1 cellular context compared by ENCODE assay signal in genomic region chr17:69880591-69881112, GRCh38.
TF ChIP-seq lines count a peak whose summit lies in the region.

No MANE protein-coding gene starts in this region.

TF ChIP-seq in K562, 482 proteins besides CTCF, POLR2A, EP300 and RAD21 (continued from another document and continues in another):
- TF ChIP-seq ZNF232 (CRISPR knock-in tag; IDR thresholded peaks at IDR 0.05): no peak
- no peak for TF ChIP-seq MCM7 (IDR thresholded peaks at IDR 0.05)
- no peak for TF ChIP-seq SNIP1 (IDR thresholded peaks at IDR 0.05; ENCODE audit: low read depth)
- TF ChIP-seq PCBP1 (IDR thresholded peaks at IDR 0.05; ENCODE audit: low read depth, low read length, poor library complexity, severe bottlenecking): no peak
- no peak for TF ChIP-seq DLX4 (CRISPR knock-in tag; IDR thresholded peaks at IDR 0.05)
- peak; percentile 30; the same call in 1 of the 2 replicates for TF ChIP-seq POLR2AphosphoS5 (IDR thresholded peaks at IDR 0.05; ENCODE audit: control insufficient read depth, insufficient read depth, low read depth, low read length)
- no peak for TF ChIP-seq HBP1 (CRISPR knock-in tag; IDR thresholded peaks at IDR 0.05)
- peak; percentile 77 for TF ChIP-seq TAL1 (IDR thresholded peaks at IDR 0.05)
- no peak for TF ChIP-seq ELK3 (CRISPR knock-in tag; IDR thresholded peaks at IDR 0.05)
- no peak for TF ChIP-seq NFYB (IDR thresholded peaks at IDR 0.05; ENCODE audit: extremely low read depth, insufficient read length)
- TF ChIP-seq DMBX1 (CRISPR knock-in tag; IDR thresholded peaks at IDR 0.05; ENCODE audit: borderline replicate concordance): no peak
- TF ChIP-seq EGR1 (conservative IDR thresholded peaks at IDR 0.05): no peak
- TF ChIP-seq LCOR (CRISPR knock-in tag; IDR thresholded peaks at IDR 0.05): no peak
- no peak for TF ChIP-seq RHOXF2B (CRISPR knock-in tag; conservative IDR thresholded peaks at IDR 0.05)
- no peak for TF ChIP-seq U2AF2 (optimal IDR thresholded peaks at IDR 0.05; ENCODE audit: low read depth, low read length)
- no peak for TF ChIP-seq EZH2 (IDR thresholded peaks at IDR 0.05; ENCODE audit: borderline replicate concordance, low read depth, low read length)
- TF ChIP-seq BDP1 (IDR thresholded peaks at IDR 0.05; ENCODE audit: insufficient read depth, insufficient read length): no peak
- TF ChIP-seq HCFC1 (IDR thresholded peaks at IDR 0.05; ENCODE audit: low read depth, low read length): no peak
- TF ChIP-seq SMARCC2 (IDR thresholded peaks at IDR 0.05; ENCODE audit: low read depth): no peak
- no peak for TF ChIP-seq ETS2 (tag; IDR thresholded peaks at IDR 0.05; ENCODE audit: borderline replicate concordance, poor library complexity, severe bottlenecking)
- TF ChIP-seq SIX5 (IDR thresholded peaks at IDR 0.05; ENCODE audit: borderline replicate concordance in 1 of 2, insufficient read depth in 1 of 2, low read depth in 1 of 2, low read length in 2 of 2): no peak
- TF ChIP-seq CEBPZ (IDR thresholded peaks at IDR 0.05; ENCODE audit: borderline replicate concordance, low read depth, low read length): no peak
- TF ChIP-seq CC2D1A (IDR thresholded peaks at IDR 0.05): peak; percentile 22; the same call in 1 of the 2 replicates
- TF ChIP-seq FIP1L1 (IDR thresholded peaks at IDR 0.05; ENCODE audit: low read depth, low read length, poor library complexity, severe bottlenecking): no peak
- TF ChIP-seq SRSF1 (IDR thresholded peaks at IDR 0.05; ENCODE audit: low read depth, low read length): no peak
- TF ChIP-seq E2F5 (CRISPR knock-in tag; IDR thresholded peaks at IDR 0.05): no peak
- TF ChIP-seq SAFB (IDR thresholded peaks at IDR 0.05; ENCODE audit: borderline replicate concordance, low read depth, low read length): no peak
- no peak for TF ChIP-seq ZNF23 (CRISPR knock-in tag; IDR thresholded peaks at IDR 0.05)
- no peak for TF ChIP-seq MIER1 (IDR thresholded peaks at IDR 0.05; ENCODE audit: low read depth)
- no peak for TF ChIP-seq MBD2 (IDR thresholded peaks at IDR 0.05; ENCODE audit: borderline replicate concordance, low read depth)
- no peak for TF ChIP-seq TAF7 (tag; IDR thresholded peaks at IDR 0.05)
- no peak for TF ChIP-seq ZBTB1 (CRISPR knock-in tag; IDR thresholded peaks at IDR 0.05; ENCODE audit: borderline replicate concordance, low read depth)
- TF ChIP-seq RBM14 (IDR thresholded peaks at IDR 0.05; ENCODE audit: borderline replicate concordance, insufficient read depth, low read depth, low read length): no peak
- no peak for TF ChIP-seq FOXO4 (CRISPR knock-in tag; IDR thresholded peaks at IDR 0.05)
- no peak for TF ChIP-seq ZNF12 (CRISPR knock-in tag; IDR thresholded peaks at IDR 0.05)
- TF ChIP-seq ZNF584 (CRISPR knock-in tag; IDR thresholded peaks at IDR 0.05; ENCODE audit: low read depth): no peak
- TF ChIP-seq SRSF3 (IDR thresholded peaks at IDR 0.05; ENCODE audit: insufficient read depth, low read length): no peak
- TF ChIP-seq RBFOX2 (IDR thresholded peaks at IDR 0.05; ENCODE audit: low read depth, low read length): no peak
- TF ChIP-seq ZNF253 (CRISPR knock-in tag; conservative IDR thresholded peaks at IDR 0.05): no peak
- TF ChIP-seq BRF1 (IDR thresholded peaks at IDR 0.05; ENCODE audit: borderline replicate concordance, extremely low read depth, insufficient read length): no peak
- no peak for TF ChIP-seq ZNF277 (CRISPR knock-in tag; IDR thresholded peaks at IDR 0.05; ENCODE audit: borderline replicate concordance)
- no peak for TF ChIP-seq XRCC5 (IDR thresholded peaks at IDR 0.05; ENCODE audit: low read depth, low read length)
- TF ChIP-seq MTA2 (IDR thresholded peaks at IDR 0.05; ENCODE audit: low read depth): peak; percentile 55
- TF ChIP-seq PPARD (CRISPR knock-in tag; IDR thresholded peaks at IDR 0.05): no peak
- TF ChIP-seq ZBTB17 (CRISPR knock-in tag; IDR thresholded peaks at IDR 0.05): no peak
- no peak for TF ChIP-seq KDM5B (IDR thresholded peaks at IDR 0.05; ENCODE audit: insufficient replicate concordance, low read depth, low read length)
- TF ChIP-seq NFIC (IDR thresholded peaks at IDR 0.05): peak; percentile 50
- peak; percentile 65 to 74; a peak in 2 of 4 replicates for TF ChIP-seq TRIM24 (IDR thresholded peaks at IDR 0.05)
- TF ChIP-seq CHAMP1 (IDR thresholded peaks at IDR 0.05): no peak
- no peak for TF ChIP-seq ILF3 (IDR thresholded peaks at IDR 0.05; ENCODE audit: borderline replicate concordance)
- no peak for TF ChIP-seq BMI1 (IDR thresholded peaks at IDR 0.05; ENCODE audit: low read length)
- peak; percentile 81 for TF ChIP-seq ARID1B (IDR thresholded peaks at IDR 0.05)
- TF ChIP-seq PRDM10 (IDR thresholded peaks at IDR 0.05; ENCODE audit: partially characterized antibody): no peak
- TF ChIP-seq CBFA2T2 (conservative IDR thresholded peaks at IDR 0.05): peak; percentile 80
- no peak for TF ChIP-seq KAT8 (IDR thresholded peaks at IDR 0.05; ENCODE audit: low read depth)
- no peak for TF ChIP-seq ZNF583 (CRISPR knock-in tag; IDR thresholded peaks at IDR 0.05)
- no peak for TF ChIP-seq NR1H2 (CRISPR knock-in tag; IDR thresholded peaks at IDR 0.05)
- TF ChIP-seq TARDBP (IDR thresholded peaks at IDR 0.05): no peak
- TF ChIP-seq GTF2F1 (IDR thresholded peaks at IDR 0.05; ENCODE audit: low read depth, low read length): no peak
- TF ChIP-seq NONO (IDR thresholded peaks at IDR 0.05; ENCODE audit: low read depth in 2 of 2, low read length in 1 of 2): no peak
- no peak for TF ChIP-seq PTTG1 (tag; IDR thresholded peaks at IDR 0.05; ENCODE audit: low read depth)
- TF ChIP-seq ZNF561 (CRISPR knock-in tag; conservative IDR thresholded peaks at IDR 0.05): no peak
- TF ChIP-seq CBFA2T3 (IDR thresholded peaks at IDR 0.05): peak; percentile 86
